ENCODE assay signal across 14 cellular contexts in genomic region chr12:115774148-115774905, GRCh38.
"Had no signal": no experiment of that assay in that cellular context is flagged by ENCODE, and none has a peak within 500 bp of the region (broad histone marks: within the 10 kb centered on the region; RNA-seq: fewer than 3 reads in every experiment).

No MANE protein-coding gene starts in this region.

- H3K4me1 Mint-ChIP-seq: activated naive CD4-positive, alpha-beta T cell treated with anti-CD3 and anti-CD28 coated beads, Interleukin-2, amount 50 U/mL, for 24 hours; brain; central memory CD8-positive, alpha-beta T cell; naive B cell had no signal

- H3K36me3 Mint-ChIP-seq: activated naive CD4-positive, alpha-beta T cell treated with anti-CD3 and anti-CD28 coated beads, Interleukin-2, amount 50 U/mL, for 24 hours; brain; naive B cell; stimulated activated memory B cell treated with anti-CD40 and anti-IgM and Interleukin-4, amounts not matched to agents 10 μg/mL and 1 μg/mL and 100 μg/mL, for 72 hours had no signal

- DNase-seq: activated CD4-positive, CD25-positive, alpha-beta regulatory T cell; activated T-cell treated with anti-CD3 and anti-CD28 coated beads, Interleukin-2, amount 50 U/mL, for 1 hour; hippocampal formation; midbrain; naive B cell; right cardiac atrium had no signal

- H3K27me3 Mint-ChIP-seq: central memory CD8-positive, alpha-beta T cell; dendritic cell treated with granulocyte-macrophage colony-stimulating factor and Interleukin-4, amounts not matched to agents 40 ng/mL and 50 ng/mL, for 4 days had no signal

- H3K36me3 ChIP-seq: tibial nerve, vagina had no signal

- H3K4me1 ChIP-seq: tibial nerve, vagina had no signal

- H3K9me3 ChIP-seq: vagina had no signal

- H3K9me3 Mint-ChIP-seq: activated naive CD4-positive, alpha-beta T cell treated with anti-CD3 and anti-CD28 coated beads, Interleukin-2, amount 50 U/mL, for 24 hours; brain; central memory CD8-positive, alpha-beta T cell; dendritic cell treated with granulocyte-macrophage colony-stimulating factor and Interleukin-4, amounts not matched to agents 40 ng/mL and 50 ng/mL, for 4 days had no signal

- H3K4me3 ChIP-seq: lung, tibial nerve, vagina had no signal

- H3K27me3 ChIP-seq: tibial nerve, vagina had no signal

- H3K4me3 Mint-ChIP-seq: activated naive CD4-positive, alpha-beta T cell treated with anti-CD3 and anti-CD28 coated beads, Interleukin-2, amount 50 U/mL, for 24 hours; brain; central memory CD8-positive, alpha-beta T cell; dendritic cell treated with granulocyte-macrophage colony-stimulating factor and Interleukin-4, amounts not matched to agents 40 ng/mL and 50 ng/mL, for 4 days; naive B cell; stimulated activated memory B cell treated with anti-CD40 and anti-IgM and Interleukin-4, amounts not matched to agents 10 μg/mL and 1 μg/mL and 100 μg/mL, for 72 hours had no signal

- H3K27ac Mint-ChIP-seq: activated naive CD4-positive, alpha-beta T cell treated with anti-CD3 and anti-CD28 coated beads, Interleukin-2, amount 50 U/mL, for 24 hours; brain; dendritic cell treated with granulocyte-macrophage colony-stimulating factor and Interleukin-4, amounts not matched to agents 40 ng/mL and 50 ng/mL, for 4 days; naive B cell; stimulated activated memory B cell treated with anti-CD40 and anti-IgM and Interleukin-4, amounts not matched to agents 10 μg/mL and 1 μg/mL and 100 μg/mL, for 72 hours had no signal

- H3K27ac ChIP-seq: tibial nerve, vagina had no signal

- ATAC-seq: right cardiac atrium; stimulated activated memory B cell treated with anti-CD40 and anti-IgM and Interleukin-4, amounts not matched to agents 10 μg/mL and 1 μg/mL and 100 μg/mL, for 72 hours had no signal
